In the genomic region with DNA sequence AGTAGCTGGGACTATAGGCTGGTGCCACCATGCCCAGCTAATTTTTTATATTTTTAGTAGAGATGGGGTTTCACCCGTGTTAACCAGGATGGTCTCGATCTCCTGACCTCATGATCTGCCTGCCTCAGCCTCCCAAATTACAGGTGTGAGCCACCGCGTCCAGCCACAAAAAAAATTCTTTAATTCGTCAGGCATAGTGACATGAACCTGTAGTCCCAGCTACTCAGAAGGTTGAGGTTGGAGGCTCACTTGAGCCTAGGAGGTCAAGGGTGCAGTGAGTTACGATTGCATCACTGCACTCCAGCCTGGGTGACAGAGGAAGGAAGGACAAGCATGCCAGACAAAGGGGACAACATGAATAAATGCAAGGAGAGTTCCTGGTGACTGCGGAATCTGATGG, we compare ENCODE assay signal across 1 cellular context.
A peak's percentile ranks its signal among the peaks of the same experiment; 100 is the strongest.
TF ChIP-seq lines count a peak whose summit lies in the region.

No MANE protein-coding gene starts in this region.

TF ChIP-seq in K562, 482 proteins besides CTCF, POLR2A, EP300 and RAD21:
- TF ChIP-seq, protein P1, sequence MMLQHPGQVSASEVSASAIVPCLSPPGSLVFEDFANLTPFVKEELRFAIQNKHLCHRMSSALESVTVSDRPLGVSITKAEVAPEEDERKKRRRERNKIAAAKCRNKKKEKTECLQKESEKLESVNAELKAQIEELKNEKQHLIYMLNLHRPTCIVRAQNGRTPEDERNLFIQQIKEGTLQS (IDR thresholded peaks at IDR 0.05), result peak; percentile 86
- TF ChIP-seq, protein P1 (CRISPR knock-in tag; conservative IDR thresholded peaks at IDR 0.05), result no peak
- TF ChIP-seq ADNP (tag; IDR thresholded peaks at IDR 0.05) (no peak), ZNF584 (CRISPR knock-in tag; IDR thresholded peaks at IDR 0.05; ENCODE audit: low read depth) (no peak), ZC3H8 (IDR thresholded peaks at IDR 0.05) (no peak), CEBPB (tag; IDR thresholded peaks at IDR 0.05) (peak; percentile 43), ZKSCAN3 (CRISPR knock-in tag; IDR thresholded peaks at IDR 0.05) (no peak), SRSF7 (optimal IDR thresholded peaks at IDR 0.05; ENCODE audit: low read depth, low read length) (no peak), CEBPG (CRISPR knock-in tag; IDR thresholded peaks at IDR 0.05) (peak; percentile 87), CEBPG (tag; conservative IDR thresholded peaks at IDR 0.05 in 1 of 2, IDR thresholded peaks at IDR 0.05 in 1 of 2) (peak in 1 of 2 experiments; percentile 71; a peak in 2 of 4 replicates), SAFB2 (IDR thresholded peaks at IDR 0.05; ENCODE audit: borderline replicate concordance, low read depth, low read length, severe bottlenecking) (no peak), POLR3A (IDR thresholded peaks at IDR 0.05; ENCODE audit: borderline replicate concordance, extremely low read depth, insufficient read depth, insufficient read length) (no peak)
- TF ChIP-seq, protein P2, sequence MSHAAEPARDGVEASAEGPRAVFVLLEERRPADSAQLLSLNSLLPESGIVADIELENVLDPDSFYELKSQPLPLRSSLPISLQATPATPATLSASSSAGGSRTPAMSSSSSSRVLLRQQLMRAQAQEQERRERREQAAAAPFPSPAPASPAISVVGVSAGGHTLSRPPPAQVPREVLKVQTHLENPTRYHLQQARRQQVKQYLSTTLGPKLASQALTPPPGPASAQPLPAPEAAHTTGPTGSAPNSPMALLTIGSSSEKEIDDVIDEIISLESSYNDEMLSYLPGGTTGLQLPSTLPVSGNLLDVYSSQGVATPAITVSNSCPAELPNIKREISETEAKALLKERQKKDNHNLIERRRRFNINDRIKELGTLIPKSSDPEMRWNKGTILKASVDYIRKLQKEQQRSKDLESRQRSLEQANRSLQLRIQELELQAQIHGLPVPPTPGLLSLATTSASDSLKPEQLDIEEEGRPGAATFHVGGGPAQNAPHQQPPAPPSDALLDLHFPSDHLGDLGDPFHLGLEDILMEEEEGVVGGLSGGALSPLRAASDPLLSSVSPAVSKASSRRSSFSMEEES (CRISPR knock-in tag; IDR thresholded peaks at IDR 0.05), result no peak
